ENCODE assay signal across 1 cellular context in the genomic region with DNA sequence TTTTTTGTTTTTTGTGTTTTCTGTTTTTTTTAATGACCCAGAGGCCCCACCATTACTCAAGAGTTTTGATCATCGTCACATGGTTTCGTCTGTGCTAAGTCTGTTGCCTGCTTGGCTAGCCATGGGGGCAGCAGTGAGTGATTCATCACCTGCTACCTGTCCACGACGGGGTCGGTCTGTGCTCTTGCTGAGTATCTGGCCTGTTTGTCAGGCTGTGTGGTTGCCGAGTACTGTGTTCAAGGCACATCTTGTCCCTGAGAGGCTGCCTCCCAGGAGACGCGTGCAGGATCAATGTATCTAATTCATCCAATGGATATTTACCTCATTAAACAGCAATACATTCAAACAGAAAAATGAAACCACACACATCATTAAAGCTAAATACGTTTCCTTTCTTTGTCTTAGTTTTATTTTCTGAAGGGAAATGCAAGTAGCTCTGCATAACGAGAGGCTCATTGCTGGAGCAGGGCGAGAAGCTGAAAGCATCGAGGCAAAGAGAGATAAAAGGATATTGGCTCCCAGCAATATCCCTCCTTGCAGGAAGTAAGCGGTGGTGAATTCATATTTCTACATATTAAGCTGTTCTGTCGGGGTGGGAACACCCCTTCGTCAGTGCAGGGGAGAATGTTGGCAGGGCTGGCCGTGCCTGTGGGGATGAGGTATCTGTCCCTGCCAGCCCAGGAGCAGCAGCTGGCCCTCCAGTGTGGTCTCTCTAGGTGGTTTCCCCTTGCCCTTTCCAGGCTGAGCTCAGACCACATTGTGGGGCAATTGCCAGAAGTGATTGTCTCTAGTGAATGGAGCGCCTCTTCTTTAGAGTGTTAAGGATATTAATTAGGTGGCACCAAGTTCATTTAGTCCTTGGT.
TF ChIP-seq lines count a peak whose summit lies in the region.

No MANE protein-coding gene starts in this region.

TF ChIP-seq in GM23338, 12 proteins besides CTCF, POLR2A, EP300 and RAD21 (continued from another document):
- TF ChIP-seq, protein P1, sequence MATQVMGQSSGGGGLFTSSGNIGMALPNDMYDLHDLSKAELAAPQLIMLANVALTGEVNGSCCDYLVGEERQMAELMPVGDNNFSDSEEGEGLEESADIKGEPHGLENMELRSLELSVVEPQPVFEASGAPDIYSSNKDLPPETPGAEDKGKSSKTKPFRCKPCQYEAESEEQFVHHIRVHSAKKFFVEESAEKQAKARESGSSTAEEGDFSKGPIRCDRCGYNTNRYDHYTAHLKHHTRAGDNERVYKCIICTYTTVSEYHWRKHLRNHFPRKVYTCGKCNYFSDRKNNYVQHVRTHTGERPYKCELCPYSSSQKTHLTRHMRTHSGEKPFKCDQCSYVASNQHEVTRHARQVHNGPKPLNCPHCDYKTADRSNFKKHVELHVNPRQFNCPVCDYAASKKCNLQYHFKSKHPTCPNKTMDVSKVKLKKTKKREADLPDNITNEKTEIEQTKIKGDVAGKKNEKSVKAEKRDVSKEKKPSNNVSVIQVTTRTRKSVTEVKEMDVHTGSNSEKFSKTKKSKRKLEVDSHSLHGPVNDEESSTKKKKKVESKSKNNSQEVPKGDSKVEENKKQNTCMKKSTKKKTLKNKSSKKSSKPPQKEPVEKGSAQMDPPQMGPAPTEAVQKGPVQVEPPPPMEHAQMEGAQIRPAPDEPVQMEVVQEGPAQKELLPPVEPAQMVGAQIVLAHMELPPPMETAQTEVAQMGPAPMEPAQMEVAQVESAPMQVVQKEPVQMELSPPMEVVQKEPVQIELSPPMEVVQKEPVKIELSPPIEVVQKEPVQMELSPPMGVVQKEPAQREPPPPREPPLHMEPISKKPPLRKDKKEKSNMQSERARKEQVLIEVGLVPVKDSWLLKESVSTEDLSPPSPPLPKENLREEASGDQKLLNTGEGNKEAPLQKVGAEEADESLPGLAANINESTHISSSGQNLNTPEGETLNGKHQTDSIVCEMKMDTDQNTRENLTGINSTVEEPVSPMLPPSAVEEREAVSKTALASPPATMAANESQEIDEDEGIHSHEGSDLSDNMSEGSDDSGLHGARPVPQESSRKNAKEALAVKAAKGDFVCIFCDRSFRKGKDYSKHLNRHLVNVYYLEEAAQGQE (IDR thresholded peaks at IDR 0.05; ENCODE audit: unreplicated experiment) = no peak
- TF ChIP-seq JUNB (IDR thresholded peaks at IDR 0.05; ENCODE audit: unreplicated experiment) = no peak
- TF ChIP-seq CREB1 (CRISPR knock-in tag; IDR thresholded peaks at IDR 0.05; ENCODE audit: low read depth) = no peak
